ENCODE assay signal across 8 cellular contexts in genomic region chr10:114304566-114305421, GRCh38.
DNase-seq lines count a peak whose midpoint lies in the region; ATAC-seq and TF ChIP-seq lines count a peak whose summit lies in the region.

No MANE protein-coding gene starts in this region.

- H3K4me3 Mint-ChIP-seq in T-helper 2 cell treated with Interferon-gamma antibody and Interleukin-4, amounts not matched to agents 5 μg/mL and 100 μg/mL, for 36 hours, result peak overlapping the region; percentile 86
- peak overlapping the region; percentile 83 to 93 (median 88) for H3K4me3 Mint-ChIP-seq in brain

- DNase-seq in DMS53 treated with DMSO at 0.1 percent for 48 hours (lab: John Stamatoyannopoulos, UW; ENCODE audit: unreplicated experiment) (peak; percentile 72), left kidney (ENCODE audit: low read depth, low spot score) (peak; percentile 91), globus pallidus (ENCODE audit: low spot score) (no peak)
- DNase-seq in T-helper 2 cell treated with Interferon-gamma antibody and Interleukin-4, amounts not matched to agents 5 μg/mL and 100 μg/mL, for 36 hours (ENCODE audit: low spot score), result peak; percentile 41
- peak; percentile 53 to 55 for DNase-seq in stimulated activated CD4-positive, alpha-beta T cell treated with anti-CD3 and anti-CD28 coated beads, Interleukin-4, amount 100 ng/mL, for 48 hours (ENCODE audit: low read depth in 2 of 2)

- TF ChIP-seq RAD21 in Ishikawa (IDR thresholded peaks at IDR 0.05; ENCODE audit: low read depth), result no peak

- TF ChIP-seq CTCF in brain (conservative IDR thresholded peaks at IDR 0.05), result peak in 1 of 2 experiments; percentile 34

- H3K36me3 Mint-ChIP-seq in T-helper 2 cell treated with Interferon-gamma antibody and Interleukin-4, amounts not matched to agents 5 μg/mL and 100 μg/mL, for 36 hours (ENCODE audit: low read depth), result no peaks in the 10 kb centered on the region
- peaks cover 18% of the 10 kb centered on the region for H3K36me3 Mint-ChIP-seq in brain

- ATAC-seq in GM21447 (IDR thresholded peaks at IDR 0.05; ENCODE audit: unreplicated experiment), result peak; percentile 67

- no peaks in the 10 kb centered on the region for H3K9me3 Mint-ChIP-seq in T-helper 2 cell treated with Interferon-gamma antibody and Interleukin-4, amounts not matched to agents 5 μg/mL and 100 μg/mL, for 36 hours
- H3K9me3 Mint-ChIP-seq in brain, result no peaks in the 10 kb centered on the region

- no peak for TF ChIP-seq EP300 in Ishikawa (IDR thresholded peaks at IDR 0.05; ENCODE audit: borderline replicate concordance)

- H3K4me1 Mint-ChIP-seq in T-helper 2 cell treated with Interferon-gamma antibody and Interleukin-4, amounts not matched to agents 5 μg/mL and 100 μg/mL, for 36 hours (ENCODE audit: low read depth), result peaks cover 10% of the 10 kb centered on the region
- H3K4me1 Mint-ChIP-seq in brain, result peaks cover 35% of the 10 kb centered on the region

- H3K27me3 Mint-ChIP-seq in T-helper 2 cell treated with Interferon-gamma antibody and Interleukin-4, amounts not matched to agents 5 μg/mL and 100 μg/mL, for 36 hours (ENCODE audit: low read depth), result no peaks in the 10 kb centered on the region
- H3K27me3 Mint-ChIP-seq in brain, result peaks cover 9% of the 10 kb centered on the region

- H3K27ac Mint-ChIP-seq in T-helper 2 cell treated with Interferon-gamma antibody and Interleukin-4, amounts not matched to agents 5 μg/mL and 100 μg/mL, for 36 hours, result peak overlapping the region; percentile 60
- peak overlapping the region; percentile 48 to 87 (median 80) for H3K27ac Mint-ChIP-seq in brain

TF ChIP-seq in Ishikawa, 13 proteins besides CTCF, POLR2A, EP300 and RAD21:
- peak; percentile 76; the same call in 1 of the 2 replicates for TF ChIP-seq ZBTB7A (IDR thresholded peaks at IDR 0.05; ENCODE audit: low read depth)
- TF ChIP-seq TEAD4 (IDR thresholded peaks at IDR 0.05), result no peak
